8 cellular contexts compared by ENCODE assay signal in genomic region chr12:100138048-100138907, GRCh38. TPM values are rescaled to one million over a fixed set of nuclear protein-coding genes. Genes with fewer than 3 reads are reported as not detected.
DNase-seq lines count a peak whose midpoint lies in the region; ATAC-seq, FAIRE-seq and TF ChIP-seq lines count a peak whose summit lies in the region.

No MANE protein-coding gene starts in this region.

- DNase-seq in Calu3 (no peak), PC-9 (no peak), fibroblast of villous mesenchyme (ENCODE audit: low read depth) (peak; percentile 33), urothelium cell line (ENCODE audit: low spot score) (no peak), SHP77 (lab: John Stamatoyannopoulos, UW) (no peak)
- DNase-seq in central memory CD4-positive, alpha-beta T cell: no peak
- DNase-seq in activated CD4-positive, alpha-beta T cell treated with anti-CD3 and anti-CD28 coated beads, Interleukin-2, amount 50 U/mL, for 4 hours: no peak

- intact Hi-C loops in Calu3 (cut with micrococcal nuclease; ENCODE audit: unreplicated experiment) (loop anchor here (1.0 kb wide), 1 partner anchor 63 kb away; no protein-coding TSS in a partner anchor), PC-9 (cut with micrococcal nuclease; ENCODE audit: unreplicated experiment) (no loop called here)

- no peak overlapping the region for H3K4me3 Mint-ChIP-seq in Calu3 (ENCODE audit: low read depth, unreplicated experiment)

- H3F3A ChIP-seq in PC-9 (ENCODE audit: insufficient read depth, low read depth): peaks cover 8% of the 10 kb centered on the region; the same call in 1 of the 2 replicates

- FAIRE-seq in urothelium cell line (lab: Jason Lieb, UNC): no peak

- peak; percentile 24 for TF ChIP-seq CTCF in Calu3 (IDR thresholded peaks at IDR 0.05; ENCODE audit: unreplicated experiment)
- peak; percentile 50; the same call in 1 of the 2 replicates for TF ChIP-seq CTCF in PC-9 (conservative IDR thresholded peaks at IDR 0.05)
- peak; percentile 34 for TF ChIP-seq CTCF in fibroblast of villous mesenchyme (IDR thresholded peaks at IDR 0.05; ENCODE audit: insufficient read depth, low read depth, low read length)

- no peaks in the 10 kb centered on the region for H3K9me3 ChIP-seq in PC-9 (ENCODE audit: insufficient read depth, low read depth)

- H3K27me3 Mint-ChIP-seq in Calu3 (ENCODE audit: unreplicated experiment): no peaks in the 10 kb centered on the region

- no peak overlapping the region for H3K27ac ChIP-seq in PC-9

- peak; percentile 29 for ATAC-seq in GM21367 (IDR thresholded peaks at IDR 0.05; ENCODE audit: unreplicated experiment)

- H2AFZ ChIP-seq in PC-9: no peak overlapping the region

- no TSS peak for BruUV-seq in Calu3 (replicated peaks; lab: Mats Ljungman, UMichigan)
- no TSS peak for BruUV-seq in PC-9 (replicated peaks; lab: Mats Ljungman, UMichigan)

- H3K9me3 Mint-ChIP-seq in Calu3 (ENCODE audit: low read depth, unreplicated experiment): no peaks in the 10 kb centered on the region

- no peaks in the 10 kb centered on the region for H3K9me2 ChIP-seq in PC-9 (ENCODE audit: insufficient read depth)

- no peak overlapping the region for H3K27ac Mint-ChIP-seq in Calu3 (ENCODE audit: unreplicated experiment)

- CTCF ChIA-PET in Calu3 (lab: Charles Lee): interaction anchor here (1.1 to 3.0 kb wide), 3 partner anchors 54 to 91 kb away, joined by 3 to 15 read pairs (median 4); partner anchors contain the start of gene ACTR6
- CTCF ChIA-PET in PC-9 (lab: Charles Lee): interaction anchor here (0.7 to 0.8 kb wide), 2 partner anchors 12 to 707 kb away, joined by 3 to 4 read pairs; no protein-coding TSS in a partner anchor

- peaks cover 19% of the 10 kb centered on the region for H3K36me3 Mint-ChIP-seq in Calu3 (ENCODE audit: insufficient read depth, unreplicated experiment)

- POLR2A ChIA-PET in PC-9 (lab: Charles Lee; ENCODE audit: unreplicated experiment): interaction anchor here (0.6 kb wide), 1 partner anchor 1569 kb away, joined by 3 read pairs; no protein-coding TSS in a partner anchor

- peaks cover 18% of the 10 kb centered on the region; the same call in 1 of the 2 replicates for H3K4me1 ChIP-seq in PC-9 (replicated peaks; ENCODE audit: insufficient read depth)

- H3K4me3 ChIP-seq in PC-9: no peak overlapping the region
- no peak overlapping the region for H3K4me3 ChIP-seq in fibroblast of villous mesenchyme (ENCODE audit: low read depth, low read length)

- no peaks in the 10 kb centered on the region for H3K27me3 ChIP-seq in PC-9 (ENCODE audit: insufficient read depth, low read depth)

- peaks cover 53% of the 10 kb centered on the region for H3K79me2 ChIP-seq in PC-9 (ENCODE audit: low read depth)

- no peaks in the 10 kb centered on the region for H3K36me3 ChIP-seq in PC-9 (ENCODE audit: low read depth)

- H3K4me2 ChIP-seq in PC-9: 0 out of 2 replicates have a peak overlapping the region, but pooled peaks have one; percentile 2

- H4K20me1 ChIP-seq in PC-9 (ENCODE audit: insufficient read depth): no peaks in the 10 kb centered on the region

- peaks cover 20% of the 10 kb centered on the region for H3K4me1 Mint-ChIP-seq in Calu3 (ENCODE audit: low read depth, unreplicated experiment)

RNA-seq across cellular contexts. Expression of gene BLTP3B, which starts 4.4 kb away (rescaled TPM):
- total RNA-seq in Calu3 (2022): 15.8 and 19.1 TPM in 2 replicates
- 15.2 and 19.8 TPM in 2 replicates for total RNA-seq in PC-9 (2021)
- 46.1 and 51.8 TPM in 2 replicates for total RNA-seq in fibroblast of villous mesenchyme
